In genomic region chr1:8370046-8370881, GRCh38 we compare ENCODE assay signal across 10 cellular contexts. TPM values are rescaled to one million over a fixed set of nuclear protein-coding genes. Genes with fewer than 3 reads are reported as not detected.
DNase-seq lines count a peak whose midpoint lies in the region; FAIRE-seq and TF ChIP-seq lines count a peak whose summit lies in the region.
"Had no signal": no experiment of that assay in that cellular context is flagged by ENCODE, and none has a peak within 500 bp of the region (broad histone marks: within the 10 kb centered on the region; RNA-seq: fewer than 3 reads in every experiment).

No MANE protein-coding gene starts in this region.

- no peak for TF ChIP-seq POLR2A in spleen (IDR thresholded peaks at IDR 0.05)

- POLR2A ChIA-PET in HEK293 (lab: Yijun Ruan, JAX), result no interaction called here

- peak overlapping the region in 1 of 2 donors; percentile 28 for H3K9ac ChIP-seq in kidney (ENCODE audit: low read length in 2 of 2)

- H3K9me3 ChIP-seq in HEK293 (ENCODE audit: control insufficient read depth, insufficient read depth, low read depth, low read length) (no peaks in the 10 kb centered on the region), SJSA1 (replicated peaks) (no peaks in the 10 kb centered on the region), kidney (ENCODE audit: control insufficient read depth in 1 of 2, low read length in 2 of 2) (no peaks in the 10 kb centered on the region), spleen (no peaks in the 10 kb centered on the region), BE2C (no peaks in the 10 kb centered on the region)
- H3K9me3 ChIP-seq: MG63, mucosa of descending colon had no signal

- H3K36me3 ChIP-seq in HEK293 (ENCODE audit: control insufficient read depth in 2 of 2, insufficient read depth in 1 of 2, low read length in 2 of 2) (peaks cover 0 to 18% of the 10 kb centered on the region in 2 experiments; a peak in 1 of 3 replicates), SJSA1 (peaks cover 14% of the 10 kb centered on the region), kidney (ENCODE audit: control insufficient read depth in 1 of 2, insufficient read depth in 2 of 2, low read length in 2 of 2) (peaks cover under 1 to 14% of the 10 kb centered on the region in 2 donors), spleen (peaks cover 0 to 81% (median 22%) of the 10 kb centered on the region in 6 donors), BE2C (no peaks in the 10 kb centered on the region)

- FAIRE-seq in kidney (lab: Jason Lieb, UNC), result no peak
- FAIRE-seq: GM12891 had no signal

- H3K4me3 ChIP-seq in HEK293 (ENCODE audit: low read depth, low read length) (no peak overlapping the region), SJSA1 (no peak overlapping the region), kidney (ENCODE audit: low read length in 2 of 2) (peak overlapping the region; percentile 8 to 9), spleen (no peak overlapping the region), BE2C (ENCODE audit: low read depth, low read length) (no peak overlapping the region)
- H3K4me3 ChIP-seq: MG63, mucosa of descending colon had no signal

- peak; percentile 79 to 81 for DNase-seq in SJSA1 (ENCODE audit: low read depth in 1 of 2, low spot score in 2 of 2)
- no peak for DNase-seq in kidney
- no peak for DNase-seq in spleen
- no peak for DNase-seq in BE2C
- no peak for DNase-seq in middle frontal gyrus (ENCODE audit: extremely low spot score, low spot score)
- no peak for DNase-seq in stimulated activated naive CD4-positive, alpha-beta T cell (lab: John Stamatoyannopoulos, UW)

- no peak for TF ChIP-seq CTCF in HEK293 (tag by site-specific recombination; IDR thresholded peaks at IDR 0.05)
- no peak for TF ChIP-seq CTCF in kidney (IDR thresholded peaks at IDR 0.05; ENCODE audit: borderline replicate concordance, extremely low read depth, insufficient read depth)
- no peak for TF ChIP-seq CTCF in spleen (IDR thresholded peaks at IDR 0.05 in 8 of 11, conservative IDR thresholded peaks at IDR 0.05 in 3 of 11)
- no peak for TF ChIP-seq CTCF in BE2C (IDR thresholded peaks at IDR 0.05; ENCODE audit: low read depth, low read length)

- 80 to 88% (median 84%) methylated on average over 14 of the region's 14 CpGs for WGBS in spleen, 5 donors

- CTCF ChIA-PET in HEK293 (lab: Yijun Ruan, JAX), result interaction anchor here (0.7 to 1.8 kb wide), 4 partner anchors 11 to 479 kb away, joined by 3 to 4 read pairs (median 3); no protein-coding TSS in a partner anchor

- H3K27me3 ChIP-seq in SJSA1 (replicated peaks) (no peaks in the 10 kb centered on the region), spleen (replicated peaks in 1 of 7) (no peaks in the 10 kb centered on the region), BE2C (no peaks in the 10 kb centered on the region)
- H3K27me3 ChIP-seq: MG63 had no signal

- H3K27ac ChIP-seq in HEK293 (ENCODE audit: extremely low read depth, low read depth, low read length) (no peak overlapping the region), SJSA1 (peak overlapping the region; percentile 17), kidney (ENCODE audit: low read depth in 2 of 2, low read length in 2 of 2) (peak overlapping the region; percentile 10 to 82), spleen (peak overlapping the region in 6 of 8 donors; percentile 11 to 84 (median 74))

- H3K4me1 ChIP-seq in HEK293 (ENCODE audit: control insufficient read depth, insufficient read depth, low read length), result peaks cover 14% of the 10 kb centered on the region
- H3K4me1 ChIP-seq in SJSA1 (replicated peaks), result peaks cover 56% of the 10 kb centered on the region
- peaks cover 65 to 75% of the 10 kb centered on the region in 2 donors for H3K4me1 ChIP-seq in kidney (ENCODE audit: control insufficient read depth in 1 of 2, insufficient read depth in 1 of 2, low read depth in 1 of 2, low read length in 2 of 2)
- H3K4me1 ChIP-seq in spleen, result peaks cover 30 to 100% (median 74%) of the 10 kb centered on the region in 6 donors
- H3K4me1 ChIP-seq in BE2C, result peaks cover 7% of the 10 kb centered on the region; the same call in 1 of the 2 replicates

- intact Hi-C loops in kidney (cut with DNase I) (no loop called here), spleen (cut with DNase I; ENCODE audit: low total_unique reads) (loop anchor here (10.0 kb wide), 1 partner anchor 55 kb away; no protein-coding TSS in a partner anchor)

TF ChIP-seq in HEK293, 187 proteins besides CTCF, POLR2A, EP300 and RAD21:
- TF ChIP-seq ZNF514 (tag by site-specific recombination; IDR thresholded peaks at IDR 0.05) (no peak), PRDM6 (tag by site-specific recombination; IDR thresholded peaks at IDR 0.05) (0 out of 2 replicates have a peak, but pooled peaks have one; percentile 44), ZNF571 (tag by site-specific recombination; IDR thresholded peaks at IDR 0.05) (no peak), REPIN1 (tag by site-specific recombination; IDR thresholded peaks at IDR 0.05; ENCODE audit: low read depth) (peak; percentile 70; the same call in 1 of the 2 replicates), ZBTB44 (tag by site-specific recombination; IDR thresholded peaks at IDR 0.05) (0 out of 2 replicates have a peak, but pooled peaks have one; percentile 20), ZNF580 (tag by site-specific recombination; IDR thresholded peaks at IDR 0.05) (peak; percentile 76)

RNA-seq across cellular contexts. Expression of gene SLC45A1, which starts 52.4 kb away (rescaled TPM):
- 0.44 and 2.5 TPM in 2 replicates for total RNA-seq in SJSA1 (2014; rRNA removed; shearing (Covaris generic))
- total RNA-seq in kidney (1.8 TPM), spleen (1 to 10 TPM; 2.2 to 3.3 (median 2.9) TPM)
- polyA plus RNA-seq in kidney (ENCODE audit: insufficient read depth, low read depth, low replicate concordance) (9.2 TPM), spleen (1 to 10 TPM; 1.3 to 2.9 (median 1.4) TPM)
- polyA plus RNA-seq in BE2C (2012; ENCODE audit: insufficient read depth, insufficient read length, low read depth), result 0.96 TPM

Comparison
In these comparisons a context has a peak if more than half of its experiments do, and no peak if none do; other contexts are left out.
1. H3K4me3 ChIP-seq: peak in kidney (2 of 2); none in HEK293 (single experiment), SJSA1 (single experiment), spleen (0 of 8) and BE2C (single experiment).
2. DNase-seq: peak in SJSA1 (2 of 2); none in kidney (single experiment), spleen (single experiment), BE2C (single experiment), middle frontal gyrus (single experiment) and stimulated activated naive CD4-positive, alpha-beta T cell (0 of 6).